8 cellular contexts compared by ENCODE assay signal in the genomic region with DNA sequence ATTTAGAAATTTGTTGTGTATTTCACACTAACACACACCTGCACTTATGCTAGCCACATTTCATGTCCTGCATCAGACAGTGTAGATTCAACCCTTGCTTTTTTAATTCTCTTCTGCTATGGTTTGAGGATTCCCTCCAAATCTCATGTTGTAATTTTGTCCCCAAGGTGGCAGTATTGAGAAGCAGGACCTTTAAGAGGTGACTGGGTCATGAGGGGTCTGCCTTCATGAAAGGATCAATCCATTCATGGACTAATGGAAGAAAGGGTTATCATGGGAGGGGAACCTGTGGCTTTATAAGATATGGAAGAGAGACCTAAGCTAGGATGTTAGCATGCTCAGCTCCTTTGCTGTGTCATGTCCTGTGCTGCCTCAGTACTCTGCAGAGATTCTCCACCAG.
DNase-seq lines count a peak whose midpoint lies in the region; ATAC-seq, FAIRE-seq and TF ChIP-seq lines count a peak whose summit lies in the region.

No MANE protein-coding gene starts in this region.

- H3K9ac ChIP-seq in Loucy (ENCODE audit: low read depth, low read length, poor library complexity, severe bottlenecking), result no peak overlapping the region
- no peak overlapping the region for H3K9ac ChIP-seq in mesendoderm (ENCODE audit: low read length)

- no peak overlapping the region for H3K56ac ChIP-seq in mesendoderm (ENCODE audit: low read length)

- H4K8ac ChIP-seq in mesendoderm (ENCODE audit: low read depth, low read length), result no peak overlapping the region

- DNase-seq in D721Med (ENCODE audit: insufficient read length, low spot score) (no peak), bronchial epithelial cell (ENCODE audit: low read depth) (peak; percentile 41), mesendoderm (peak; percentile 72), cerebellar nuclear complex (lab: John Stamatoyannopoulos, UW) (no peak), dermis blood vessel endothelial cell (no peak), NCI-H2029 treated with DMSO at 0.1 percent for 48 hours (lab: John Stamatoyannopoulos, UW) (no peak), left colon (no peak)

- no peak overlapping the region for H3K27ac ChIP-seq in mesendoderm (ENCODE audit: low read depth, low read length)

- H4K5ac ChIP-seq in mesendoderm (ENCODE audit: low read length), result no peak overlapping the region

- no peak overlapping the region for H3K23ac ChIP-seq in mesendoderm (ENCODE audit: low read length)

- no peaks in the 10 kb centered on the region for H3K79me1 ChIP-seq in mesendoderm (ENCODE audit: low read length)

- H3F3A ChIP-seq in Loucy (ENCODE audit: low read depth), result no peaks in the 10 kb centered on the region

- no peaks in the 10 kb centered on the region for H3K9me2 ChIP-seq in Loucy (replicated peaks; ENCODE audit: low read depth, low read length)

- H4K20me1 ChIP-seq in Loucy (ENCODE audit: insufficient read depth, low read length, poor library complexity, severe bottlenecking), result no peaks in the 10 kb centered on the region

- H3K79me2 ChIP-seq in Loucy (ENCODE audit: insufficient read depth, low read length) (no peaks in the 10 kb centered on the region), mesendoderm (ENCODE audit: control insufficient read depth, insufficient read depth, low read length) (no peaks in the 10 kb centered on the region)

- no peaks in the 10 kb centered on the region for H3K9me3 ChIP-seq in Loucy (ENCODE audit: insufficient read depth, low read depth, low read length)

- no peak overlapping the region for H2AK5ac ChIP-seq in mesendoderm (ENCODE audit: low read length)

- no peak overlapping the region for H2BK15ac ChIP-seq in mesendoderm (replicated peaks; ENCODE audit: low read depth)

- no peak overlapping the region for H3K18ac ChIP-seq in mesendoderm (ENCODE audit: low read length)

- ATAC-seq in left colon, result no peak

- no peak overlapping the region for H2BK5ac ChIP-seq in mesendoderm (ENCODE audit: low read length)

- H3K4me3 ChIP-seq in Loucy (ENCODE audit: low read length, poor library complexity, severe bottlenecking), result no peak overlapping the region
- H3K4me3 ChIP-seq in bronchial epithelial cell (ENCODE audit: low read depth, low read length), result no peak overlapping the region
- no peak overlapping the region for H3K4me3 ChIP-seq in mesendoderm (ENCODE audit: low read length)

- no peaks in the 10 kb centered on the region for H3K36me3 ChIP-seq in Loucy (ENCODE audit: insufficient read depth, low read length)
- no peaks in the 10 kb centered on the region for H3K36me3 ChIP-seq in bronchial epithelial cell (ENCODE audit: control insufficient read depth, insufficient read depth, low read length)
- H3K36me3 ChIP-seq in mesendoderm (ENCODE audit: control insufficient read depth, insufficient read depth, low read length), result no peaks in the 10 kb centered on the region

- intact Hi-C loops in left colon (cut with DNase I, micrococcal nuclease), result no loop called here

- no peak overlapping the region for H3K4me2 ChIP-seq in Loucy (ENCODE audit: low read depth, low read length, poor library complexity, severe bottlenecking)
- H3K4me2 ChIP-seq in mesendoderm (ENCODE audit: low read length), result no peak overlapping the region

- FAIRE-seq in D721Med (lab: Jason Lieb, UNC), result no peak
- no peak for FAIRE-seq in bronchial epithelial cell (lab: Jason Lieb, UNC)

- TF ChIP-seq CTCF in D721Med (IDR thresholded peaks at IDR 0.05; ENCODE audit: insufficient read depth, missing control alignments), result peak; percentile 65
- peak; percentile 51 for TF ChIP-seq CTCF in Loucy (conservative IDR thresholded peaks at IDR 0.05; ENCODE audit: low read length)
- TF ChIP-seq CTCF in bronchial epithelial cell (IDR thresholded peaks at IDR 0.05; ENCODE audit: insufficient read depth, low read length, severe bottlenecking), result peak; percentile 46

- no peak overlapping the region for H2BK120ac ChIP-seq in mesendoderm (ENCODE audit: low read depth, low read length)

- H3K4ac ChIP-seq in mesendoderm (ENCODE audit: low read depth, low read length), result no peak overlapping the region

- H3K27me3 ChIP-seq in Loucy (ENCODE audit: insufficient read depth, low read length, poor library complexity, severe bottlenecking), result no peaks in the 10 kb centered on the region
- H3K27me3 ChIP-seq in bronchial epithelial cell (ENCODE audit: control insufficient read depth, insufficient read depth, low read length), result no peaks in the 10 kb centered on the region
- H3K27me3 ChIP-seq in mesendoderm (ENCODE audit: insufficient read depth, low read length, poor library complexity), result no peaks in the 10 kb centered on the region

- H3K4me1 ChIP-seq in Loucy (ENCODE audit: insufficient read depth, low read length, poor library complexity, severe bottlenecking) (no peaks in the 10 kb centered on the region), mesendoderm (ENCODE audit: control insufficient read depth, low read depth, low read length) (no peaks in the 10 kb centered on the region)

- H2AFZ ChIP-seq in Loucy (ENCODE audit: low read length), result no peak overlapping the region

Comparison
In these comparisons a context has a peak if more than half of its experiments do, and no peak if none do; other contexts are left out.
1. DNase-seq: peak in bronchial epithelial cell (single experiment) and mesendoderm (single experiment); none in D721Med (single experiment), cerebellar nuclear complex (0 of 2), dermis blood vessel endothelial cell (single experiment), NCI-H2029 treated with DMSO at 0.1 percent for 48 hours (single experiment) and left colon (0 of 2).
2. Peak in every context shown above with its lines, with median percentiles within 50 percentile points of each other: CTCF ChIP-seq.